8 cellular contexts compared by ENCODE assay signal in the genomic region with DNA sequence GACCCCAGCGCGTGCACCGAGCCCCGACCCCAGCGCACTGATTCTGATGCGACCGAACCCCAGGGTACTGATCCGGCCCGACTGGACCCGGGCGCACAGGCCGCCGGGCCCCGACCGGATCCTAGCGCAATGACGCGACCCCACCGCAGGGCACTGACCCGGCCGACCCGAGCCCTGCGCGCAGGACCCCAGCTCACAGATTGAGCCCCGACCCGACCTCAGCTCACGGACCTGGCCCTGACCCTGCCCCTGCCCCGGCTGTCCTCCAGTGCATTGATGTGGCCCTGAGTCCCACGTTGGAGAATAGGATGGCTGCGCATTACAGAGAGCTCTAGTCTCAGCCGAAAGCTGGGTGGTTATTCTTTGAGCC. TPM values are rescaled to one million over a fixed set of nuclear protein-coding genes. Genes with fewer than 3 reads are reported as not detected.
DNase-seq lines count a peak whose midpoint lies in the region; ATAC-seq lines count a peak whose summit lies in the region.

No MANE protein-coding gene starts in this region.

- peaks cover 25% of the 10 kb centered on the region for H3K4me1 ChIP-seq in mesenchymal stem cell (ENCODE audit: control insufficient read depth, insufficient read depth, low read depth, low read length)

- peaks cover 64% of the 10 kb centered on the region for H3K36me3 Mint-ChIP-seq in activated naive CD8-positive, alpha-beta T cell treated with anti-CD3 and anti-CD28 coated beads, Interleukin-2, amount 50 U/mL, for 24 hours (ENCODE audit: low read depth)

- 1% methylated on average over 31 of the region's 31 CpGs for WGBS in mesenchymal stem cell

- no peak overlapping the region for H2BK5ac ChIP-seq in mesenchymal stem cell (ENCODE audit: low read depth, low read length, poor library complexity, severe bottlenecking)

- H3K9me3 ChIP-seq in mesenchymal stem cell (ENCODE audit: control insufficient read depth, low read length), result no peaks in the 10 kb centered on the region

- no peaks in the 10 kb centered on the region for H3K27me3 ChIP-seq in mesenchymal stem cell (ENCODE audit: control insufficient read depth in 1 of 2, insufficient read depth in 1 of 2, low read length in 2 of 2)

- H3K79me1 ChIP-seq in mesenchymal stem cell (replicated peaks; ENCODE audit: low read length, poor library complexity, severe bottlenecking), result peaks cover 50% of the 10 kb centered on the region

- no peak overlapping the region for H3K23ac ChIP-seq in mesenchymal stem cell (ENCODE audit: low read length in 2 of 2)

- no peak overlapping the region for H3K4ac ChIP-seq in mesenchymal stem cell (ENCODE audit: low read depth in 1 of 2, low read length in 2 of 2)

- peak; percentile 22 for ATAC-seq in HG03196 (IDR thresholded peaks at IDR 0.05; ENCODE audit: unreplicated experiment)
- ATAC-seq in activated naive CD8-positive, alpha-beta T cell treated with anti-CD3 and anti-CD28 coated beads, Interleukin-2, amount 50 U/mL, for 24 hours, result peak; percentile 5

- peak overlapping the region; percentile 89 for H3K4me3 Mint-ChIP-seq in activated naive CD8-positive, alpha-beta T cell treated with anti-CD3 and anti-CD28 coated beads, Interleukin-2, amount 50 U/mL, for 24 hours

- H3K4me2 ChIP-seq in mesenchymal stem cell (ENCODE audit: low read length, poor library complexity, severe bottlenecking), result peak overlapping the region; percentile 90

- peak overlapping the region; percentile 96 for H3K9ac ChIP-seq in mesenchymal stem cell (ENCODE audit: low read length)

- peaks cover 33 to 45% of the 10 kb centered on the region in 2 experiments for H3K36me3 ChIP-seq in mesenchymal stem cell (ENCODE audit: control insufficient read depth in 1 of 2, insufficient read depth in 2 of 2, low read depth in 1 of 2, low read length in 2 of 2)

- no peak overlapping the region for H2AK5ac ChIP-seq in mesenchymal stem cell (ENCODE audit: low read length, severe bottlenecking)

- H3K9me3 Mint-ChIP-seq in activated naive CD8-positive, alpha-beta T cell treated with anti-CD3 and anti-CD28 coated beads, Interleukin-2, amount 50 U/mL, for 24 hours, result no peaks in the 10 kb centered on the region

- no peak overlapping the region for H4K8ac ChIP-seq in mesenchymal stem cell (ENCODE audit: low read length)

- peak overlapping the region; percentile 96 for H2AFZ ChIP-seq in mesenchymal stem cell (ENCODE audit: low read depth, low read length)

- no peak overlapping the region for H3K27ac ChIP-seq in mesenchymal stem cell (ENCODE audit: low read length, poor library complexity, severe bottlenecking)

- no peak overlapping the region for H2BK15ac ChIP-seq in mesenchymal stem cell (ENCODE audit: low read depth, poor library complexity, severe bottlenecking)

- peak overlapping the region in 1 of 2 experiments; percentile 53 for H3K18ac ChIP-seq in mesenchymal stem cell (ENCODE audit: low read depth in 1 of 2, low read length in 2 of 2)

- peak overlapping the region; percentile 98 for H3K4me3 ChIP-seq in mesenchymal stem cell (ENCODE audit: insufficient read depth in 1 of 2, low read depth in 1 of 2, low read length in 2 of 2)

- H3K14ac ChIP-seq in mesenchymal stem cell (ENCODE audit: low read length in 2 of 2), result peak overlapping the region in 1 of 2 experiments; percentile 94

- H3K27me3 Mint-ChIP-seq in activated naive CD8-positive, alpha-beta T cell treated with anti-CD3 and anti-CD28 coated beads, Interleukin-2, amount 50 U/mL, for 24 hours, result no peaks in the 10 kb centered on the region

- H3K4me1 Mint-ChIP-seq in activated naive CD8-positive, alpha-beta T cell treated with anti-CD3 and anti-CD28 coated beads, Interleukin-2, amount 50 U/mL, for 24 hours, result peaks cover 29% of the 10 kb centered on the region

- H4K91ac ChIP-seq in mesenchymal stem cell (ENCODE audit: low read length), result no peak overlapping the region

- H2BK12ac ChIP-seq in mesenchymal stem cell (ENCODE audit: low read length in 2 of 2), result no peak overlapping the region

- DNase-seq in NCI-H82 (lab: John Stamatoyannopoulos, UW) (peak; percentile 14), NCI-H82 treated with DMSO at 0.1 percent for 48 hours (lab: John Stamatoyannopoulos, UW; ENCODE audit: unreplicated experiment) (no peak), mesenchymal stem cell (no peak), kidney glomerular epithelial cell (lab: John Stamatoyannopoulos, UW) (no peak), NCI-H2196 treated with DMSO at 0.1 percent for 48 hours (lab: John Stamatoyannopoulos, UW; ENCODE audit: unreplicated experiment) (no peak), NCI-H510A treated with DMSO at 0.1 percent for 48 hours (lab: John Stamatoyannopoulos, UW) (no peak)
- no peak for DNase-seq in activated naive CD8-positive, alpha-beta T cell treated with anti-CD3 and anti-CD28 coated beads, Interleukin-2, amount 50 U/mL, for 24 hours

- H2BK120ac ChIP-seq in mesenchymal stem cell (ENCODE audit: low read depth, low read length), result no peak overlapping the region

- H3K27ac Mint-ChIP-seq in activated naive CD8-positive, alpha-beta T cell treated with anti-CD3 and anti-CD28 coated beads, Interleukin-2, amount 50 U/mL, for 24 hours, result peak overlapping the region; percentile 68

RNA-seq across cellular contexts. Expression of gene TRIP13, which starts 0.4 kb away (rescaled TPM):
- 5.7 TPM for polyA plus RNA-seq in mesenchymal stem cell (2013, experiment 1 of 2)
- polyA plus RNA-seq in mesenchymal stem cell (2013, experiment 2 of 2), result 5.7 TPM

RNA-seq across cellular contexts. Expression of gene BRD9, which starts 0.5 kb away (rescaled TPM):
- 26.0 TPM for polyA plus RNA-seq in mesenchymal stem cell (2013, experiment 1 of 2)
- 25.5 TPM for polyA plus RNA-seq in mesenchymal stem cell (2013, experiment 2 of 2)

RNA-seq across cellular contexts. Expression of gene ZDHHC11, which starts 42.3 kb away (rescaled TPM):
- polyA plus RNA-seq in mesenchymal stem cell (2013, experiment 1 of 2), result 0.72 TPM
- 0.79 TPM for polyA plus RNA-seq in mesenchymal stem cell (2013, experiment 2 of 2)
